In the genomic region with DNA sequence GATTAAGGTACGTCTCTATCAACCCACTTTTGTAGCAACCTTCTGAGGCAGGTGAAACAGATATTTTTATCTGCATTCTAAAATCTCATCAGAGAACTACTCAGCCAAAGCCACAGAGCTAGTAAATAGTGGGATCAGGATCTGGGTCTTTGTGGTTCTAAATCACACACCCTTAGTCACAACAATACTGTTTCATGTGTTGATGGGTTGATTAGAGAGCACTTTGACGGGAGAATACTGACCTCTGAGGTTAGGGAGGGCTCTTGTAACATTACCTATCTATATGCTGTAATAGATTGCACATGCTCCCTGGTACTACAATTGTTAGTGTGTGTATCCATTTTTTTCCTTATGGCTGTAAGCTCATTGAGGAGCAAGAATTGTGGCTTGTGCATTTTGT, we compare ENCODE assay signal across 24 cellular contexts. TPM values are rescaled to one million over a fixed set of nuclear protein-coding genes. Genes with fewer than 3 reads are reported as not detected.
DNase-seq lines count a peak whose midpoint lies in the region; ATAC-seq and TF ChIP-seq lines count a peak whose summit lies in the region.
"Had no signal": no experiment of that assay in that cellular context is flagged by ENCODE, and none has a peak within 500 bp of the region (broad histone marks: within the 10 kb centered on the region; RNA-seq: fewer than 3 reads in every experiment).

No MANE protein-coding gene starts in this region.

- 0 out of 2 replicates have a peak overlapping the region, but pooled peaks have one; percentile 10 for H2AK5ac ChIP-seq in IMR-90 (ENCODE audit: low read depth, low read length)

- H2BK15ac ChIP-seq in IMR-90 (ENCODE audit: low read depth, low read length) = peak overlapping the region; percentile 83; the same call in 2 of the 3 replicates

- no peaks in the 10 kb centered on the region for H3K9me3 ChIP-seq in IMR-90 (ENCODE audit: control insufficient read depth, insufficient read depth, low read length)
- H3K9me3 ChIP-seq in heart right ventricle = peaks cover 0 to 5% (median 0%) of the 10 kb centered on the region in 11 donors
- peaks cover under 1% of the 10 kb centered on the region for H3K9me3 ChIP-seq in mucosa of descending colon
- H3K9me3 ChIP-seq: prostate gland had no signal

- H3K4me3 ChIP-seq in ACC112 (ENCODE audit: low read depth, low read length) = no peak overlapping the region
- H3K4me3 ChIP-seq in IMR-90 (ENCODE audit: insufficient read depth, low read depth, low read length) = no peak overlapping the region
- no peak overlapping the region for H3K4me3 ChIP-seq in brain microvascular endothelial cell (ENCODE audit: low read depth, low read length)
- H3K4me3 ChIP-seq in heart right ventricle = no peak overlapping the region
- H3K4me3 ChIP-seq in mucosa of descending colon = no peak overlapping the region
- H3K4me3 ChIP-seq: dorsolateral prefrontal cortex, GM12878, heart left ventricle, left lung, prostate gland, upper lobe of left lung had no signal

- H3K4me2 ChIP-seq in IMR-90 (ENCODE audit: low read depth, low read length) = no peak overlapping the region

- no peaks in the 10 kb centered on the region for H3K79me1 ChIP-seq in IMR-90 (ENCODE audit: low read depth in 1 of 2, low read length in 2 of 2)

- CTCF ChIA-PET in IMR-90 (lab: Yijun Ruan, JAX) = interaction anchor here (0.8 kb wide), 1 partner anchor 165 kb away, joined by 3 read pairs; no protein-coding TSS in a partner anchor

- no TSS peak for BruUV-seq in IMR-90 (replicated peaks; lab: Mats Ljungman, UMichigan)

- no peak overlapping the region for H2BK5ac ChIP-seq in IMR-90 (ENCODE audit: low read depth, low read length, poor library complexity, severe bottlenecking)

- H3K27ac ChIP-seq in ACC112 (ENCODE audit: low read depth, low read length) = peak overlapping the region; percentile 75
- H3K27ac ChIP-seq in IMR-90 (ENCODE audit: insufficient read depth, low read length) = no peak overlapping the region
- peak overlapping the region; percentile 90 for H3K27ac ChIP-seq in brain microvascular endothelial cell
- H3K27ac ChIP-seq in heart right ventricle = no peak overlapping the region
- H3K27ac ChIP-seq: left lung, prostate gland, upper lobe of left lung, VCaP had no signal

- no peak overlapping the region for H3K9ac ChIP-seq in IMR-90 (ENCODE audit: low read depth, low read length)

- H4K20me1 ChIP-seq in IMR-90 (ENCODE audit: insufficient read depth, low read length) = no peaks in the 10 kb centered on the region

- H3K36me3 ChIP-seq in ACC112 (ENCODE audit: insufficient read depth, low read length) = no peaks in the 10 kb centered on the region
- H3K36me3 ChIP-seq in IMR-90 (ENCODE audit: control insufficient read depth, insufficient read depth, low read length) = no peaks in the 10 kb centered on the region
- no peaks in the 10 kb centered on the region for H3K36me3 ChIP-seq in brain microvascular endothelial cell (replicated peaks)
- H3K36me3 ChIP-seq in heart right ventricle = no peaks in the 10 kb centered on the region
- H3K36me3 ChIP-seq in mucosa of descending colon (ENCODE audit: low read depth) = no peaks in the 10 kb centered on the region
- H3K36me3 ChIP-seq: heart left ventricle, left lung, prostate gland, upper lobe of left lung had no signal

- no peak overlapping the region; the same call in 1 of the 2 replicates for H4K5ac ChIP-seq in IMR-90 (ENCODE audit: low read depth, low read length)

- dilution Hi-C loops in IMR-90 (cut with HindIII; ENCODE audit: low sequenced_read_pairs, unreplicated experiment) = no loop called here

- H3K14ac ChIP-seq in IMR-90 (replicated peaks; ENCODE audit: low read depth, low read length) = no peak overlapping the region; the same call in 1 of the 2 replicates

- no peak for TF ChIP-seq POLR2A in IMR-90 (IDR thresholded peaks at IDR 0.05; ENCODE audit: low read depth, low read length)

- peaks cover 14% of the 10 kb centered on the region for H3K9me1 ChIP-seq in IMR-90 (ENCODE audit: insufficient read depth, low read length)

- H3K4me1 ChIP-seq in ACC112 (ENCODE audit: control insufficient read depth, insufficient read depth, low read length, unreplicated experiment) (peaks cover 62% of the 10 kb centered on the region), IMR-90 (ENCODE audit: control insufficient read depth, insufficient read depth, low read length) (peaks cover 11% of the 10 kb centered on the region), heart right ventricle (peaks cover 0 to 36% (median 10%) of the 10 kb centered on the region in 9 donors), mucosa of descending colon (ENCODE audit: low read depth) (no peaks in the 10 kb centered on the region)
- H3K4me1 ChIP-seq: left lung, prostate gland, upper lobe of left lung had no signal

- H3K27me3 ChIP-seq in ACC112 (ENCODE audit: insufficient read depth, low read length) (no peaks in the 10 kb centered on the region), IMR-90 (ENCODE audit: control insufficient read depth, insufficient read depth, low read length) (no peaks in the 10 kb centered on the region), brain microvascular endothelial cell (replicated peaks) (no peaks in the 10 kb centered on the region), heart right ventricle (no peaks in the 10 kb centered on the region)
- H3K27me3 ChIP-seq: dorsolateral prefrontal cortex, heart left ventricle, left lung, upper lobe of left lung had no signal

- H2AFZ ChIP-seq in ACC112 (ENCODE audit: low read length, unreplicated experiment) (peak overlapping the region; percentile 64), IMR-90 (replicated peaks; ENCODE audit: low read length, poor library complexity) (no peak overlapping the region)

- TF ChIP-seq CTCF in IMR-90 (conservative IDR thresholded peaks at IDR 0.05; ENCODE audit: low read depth, low read length) (no peak), brain microvascular endothelial cell (IDR thresholded peaks at IDR 0.05; ENCODE audit: low read depth, low read length, missing control alignments) (no peak), heart right ventricle (IDR thresholded peaks at IDR 0.05) (no peak), mucosa of descending colon (IDR thresholded peaks at IDR 0.05) (no peak), GM20000 (IDR thresholded peaks at IDR 0.05; ENCODE audit: extremely low read depth, missing control alignments) (no peak)

- H3K79me2 ChIP-seq in ACC112 (ENCODE audit: control insufficient read depth, insufficient read depth, low read length, unreplicated experiment) = no peaks in the 10 kb centered on the region

- peak overlapping the region; percentile 64 for H2BK20ac ChIP-seq in IMR-90 (ENCODE audit: low read depth, low read length)

- peak overlapping the region; percentile 11; the same call in 1 of the 2 replicates for H2BK120ac ChIP-seq in IMR-90 (ENCODE audit: low read depth, low read length)

- no peak overlapping the region for H3K18ac ChIP-seq in IMR-90 (ENCODE audit: low read depth, low read length)

- DNase-seq in IMR-90 (no peak), brain microvascular endothelial cell (peak; percentile 12), myocyte (ENCODE audit: low read depth) (peak; percentile 37), heart right ventricle (no peak), mucosa of descending colon (no peak), GM20000 (ENCODE audit: low spot score) (no peak), NCI-H510A treated with DMSO at 0.1 percent for 48 hours (lab: John Stamatoyannopoulos, UW) (no peak)
- DNase-seq: ACHN; activated CD4-positive, alpha-beta T cell treated with anti-CD3 and anti-CD28 coated beads, Interleukin-2, amount 10 ng/mL, durations not matched to agents 24 days and 14 days; activated CD8-positive, alpha-beta memory T cell treated with anti-CD3 and anti-CD28 coated beads, Interleukin-2, amount 10 ng/mL, durations not matched to agents 7 days and 5 days; activated naive CD4-positive, alpha-beta T cell treated with anti-CD3 and anti-CD28 coated beads, Interleukin-2, amount 50 U/mL, for 16 hours; anterior cingulate cortex; central memory CD4-positive, alpha-beta T cell; dorsolateral prefrontal cortex; heart left ventricle; left lung; NCI-H1694; upper lobe of left lung had no signal

- no peak for TF ChIP-seq RAD21 in IMR-90 (IDR thresholded peaks at IDR 0.05; ENCODE audit: low read length)

- ATAC-seq in IMR-90 (ENCODE audit: low read depth) = no peak
- ATAC-seq in heart right ventricle = no peak
- ATAC-seq in mucosa of descending colon = no peak
- ATAC-seq: activated CD8-positive, alpha-beta memory T cell treated with anti-CD3 and anti-CD28 coated beads, Interleukin-2, amount 10 ng/mL, durations not matched to agents 7 days and 5 days; GM12878 had no signal

- in situ Hi-C loops in IMR-90 (cut with MboI; ENCODE audit: low sequenced_read_pairs) (no loop called here), brain microvascular endothelial cell (cut with HindIII; ENCODE audit: low pct_ligation_motif_present, low sequenced_read_pairs) (no loop called here)

- WGBS in IMR-90 (ENCODE audit: extremely low coverage in 2 of 2, insufficient read length in 1 of 2), 2 experiments = no CpG with 5 or more reads among the region's 2 CpGs
- WGBS in heart right ventricle, 2 donors = 71 to 80% methylated on average over 2 of the region's 2 CpGs

- POLR2A ChIA-PET in IMR-90 (lab: Charles Lee; ENCODE audit: unreplicated experiment) = interaction anchor here (0.5 kb wide), 1 partner anchor 438 kb away, joined by 4 read pairs; no protein-coding TSS in a partner anchor

- no peak overlapping the region for H3K23ac ChIP-seq in IMR-90 (ENCODE audit: low read depth, low read length)

- intact Hi-C loops in IMR-90 (cut with micrococcal nuclease) = no loop called here
- intact Hi-C loops in heart right ventricle (cut with DNase I) = no loop called here
- intact Hi-C loops in mucosa of descending colon (cut with DNase I, micrococcal nuclease) = no loop called here

- H3K56ac ChIP-seq in IMR-90 (ENCODE audit: extremely low read depth, insufficient read depth, low read length) = no peak overlapping the region

- H2AK9ac ChIP-seq in IMR-90 (replicated peaks; ENCODE audit: low read depth, low read length, poor library complexity) = no peak overlapping the region

- 0 out of 2 replicates have a peak overlapping the region, but pooled peaks have one; percentile 1 for H4K91ac ChIP-seq in IMR-90 (ENCODE audit: insufficient read depth, low read depth, low read length)

- H4K8ac ChIP-seq in IMR-90 (ENCODE audit: low read depth in 2 of 2, low read length in 2 of 2) = 0 out of 4 replicates have a peak overlapping the region, but pooled peaks of 1 of the 2 experiments have one; percentile 5

- peak overlapping the region; percentile 37; the same call in 1 of the 2 replicates for H3K4ac ChIP-seq in IMR-90 (ENCODE audit: low read depth, low read length)

TF ChIP-seq in IMR-90, 13 proteins besides CTCF, POLR2A, EP300 and RAD21 (continues in another document):
- TF ChIP-seq SMC3 (IDR thresholded peaks at IDR 0.05; ENCODE audit: low read depth, low read length) (no peak), BHLHE40 (IDR thresholded peaks at IDR 0.05; ENCODE audit: low read depth, low read length) (no peak)

RNA-seq across cellular contexts. Expression of gene CCDC190, which starts 45.5 kb away (rescaled TPM):
- 0.28 and 0.36 TPM in 2 replicates for total RNA-seq in IMR-90 (2012; rRNA removed)
- polyA plus RNA-seq in IMR-90 (2012; rRNA removed) = 0.10 and 0.37 TPM in 2 replicates
- polyA plus RNA-seq in IMR-90 (2012; cell fraction: cytosol; rRNA removed) = 0.03 TPM in 1 of 2 replicates, not detected in the other
- polyA plus RNA-seq in IMR-90 (2012; cell fraction: nucleus; rRNA removed; ENCODE audit: low replicate concordance) = 0.07 and 0.25 TPM in 2 replicates
- total RNA-seq in myocyte = 0.10 and 1.5 TPM in 2 replicates
- 0.16 TPM for polyA plus RNA-seq in myocyte (2012)
- total RNA-seq in heart right ventricle = 1 to 10 TPM in 1 of 10 donors, under 1 TPM in 9; 0.15 to 1.2 (median 0.35) TPM
- polyA plus RNA-seq in heart right ventricle = under 1 TPM; 0.07 to 0.29 TPM
- not detected for total RNA-seq in mucosa of descending colon
- total RNA-seq: activated CD4-positive, alpha-beta T cell treated with anti-CD3 and anti-CD28 coated beads, Interleukin-2, amount 10 ng/mL, durations not matched to agents 24 days and 14 days; activated CD8-positive, alpha-beta memory T cell treated with anti-CD3 and anti-CD28 coated beads, Interleukin-2, amount 10 ng/mL, durations not matched to agents 7 days and 5 days; GM12878; subcutaneous adipose tissue had no signal
- polyA plus RNA-seq: GM12878, neural cell had no signal

Comparison
In these comparisons a context has a peak if more than half of its experiments do, and no peak if none do; other contexts are left out.
1. H3K27ac ChIP-seq: peak in ACC112 (single experiment) and brain microvascular endothelial cell (single experiment); none in IMR-90 (single experiment) and heart right ventricle (0 of 10).
2. DNase-seq: peak in brain microvascular endothelial cell (single experiment) and myocyte (single experiment); none in IMR-90 (single experiment), heart right ventricle (0 of 2), mucosa of descending colon (0 of 3), GM20000 (single experiment) and NCI-H510A treated with DMSO at 0.1 percent for 48 hours (single experiment).